In genomic region chrX:23797371-23798128, GRCh38 we compare ENCODE assay signal across 1 cellular context.
TF ChIP-seq lines count a peak whose summit lies in the region.

No MANE protein-coding gene starts in this region.

TF ChIP-seq in HCT116, 20 proteins besides CTCF, POLR2A, EP300 and RAD21 (continued from another document):
- TF ChIP-seq REST (IDR thresholded peaks at IDR 0.05; ENCODE audit: low read depth) (no peak), CEBPB (IDR thresholded peaks at IDR 0.05; ENCODE audit: low read depth) (no peak; the same call in 1 of the 2 replicates), SIN3A (IDR thresholded peaks at IDR 0.05; ENCODE audit: low read depth) (no peak), JUND (IDR thresholded peaks at IDR 0.05) (peak; percentile 49)
